ENCODE assay signal across 1 cellular context in the genomic region with DNA sequence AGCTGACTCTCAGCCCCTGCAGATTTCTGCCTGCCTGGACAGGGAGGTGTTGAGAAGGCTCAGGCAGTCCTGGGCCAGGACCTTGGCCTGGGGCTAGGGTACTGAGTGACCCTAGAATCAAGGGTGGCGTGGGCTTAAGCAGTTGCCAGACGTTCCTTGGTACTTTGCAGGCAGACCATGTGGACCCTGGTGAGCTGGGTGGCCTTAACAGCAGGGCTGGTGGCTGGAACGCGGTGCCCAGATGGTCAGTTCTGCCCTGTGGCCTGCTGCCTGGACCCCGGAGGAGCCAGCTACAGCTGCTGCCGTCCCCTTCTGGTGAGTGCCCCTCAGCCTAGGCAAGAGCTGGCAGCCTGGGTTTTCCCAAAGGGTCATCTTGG.
TF ChIP-seq lines count a peak whose summit lies in the region.

No MANE protein-coding gene starts in this region.

TF ChIP-seq in H1, 55 proteins besides CTCF, POLR2A, EP300 and RAD21:
- TF ChIP-seq KDM4A (IDR thresholded peaks at IDR 0.05; ENCODE audit: low read depth, low read length, severe bottlenecking) (no peak), SRF (IDR thresholded peaks at IDR 0.05; ENCODE audit: low read depth, low read length) (no peak), CHD1 (IDR thresholded peaks at IDR 0.05; ENCODE audit: low read depth, low read length) (no peak), ZNF274 (IDR thresholded peaks at IDR 0.05; ENCODE audit: borderline replicate concordance, extremely low read depth, low read length) (no peak), POLR2AphosphoS5 (IDR thresholded peaks at IDR 0.05; ENCODE audit: low read depth, low read length) (no peak), HDAC6 (IDR thresholded peaks at IDR 0.05; ENCODE audit: low read depth, low read length) (no peak), EGR1 (IDR thresholded peaks at IDR 0.05; ENCODE audit: borderline replicate concordance, low read depth, low read length) (no peak), KDM5A (IDR thresholded peaks at IDR 0.05; ENCODE audit: low read length) (no peak), EZH2 (IDR thresholded peaks at IDR 0.05; ENCODE audit: low read depth, low read length, severe bottlenecking) (no peak), GTF2F1 (IDR thresholded peaks at IDR 0.05; ENCODE audit: borderline replicate concordance, low read depth, low read length) (no peak), CHD2 (IDR thresholded peaks at IDR 0.05; ENCODE audit: low read length) (no peak), CEBPB (IDR thresholded peaks at IDR 0.05; ENCODE audit: low read depth, low read length) (no peak), BCL11A (IDR thresholded peaks at IDR 0.05; ENCODE audit: low read depth in 2 of 2, low read length in 2 of 2) (no peak), FOSL1 (IDR thresholded peaks at IDR 0.05; ENCODE audit: insufficient read depth, low read depth, low read length) (no peak)
- TF ChIP-seq, protein P1, sequence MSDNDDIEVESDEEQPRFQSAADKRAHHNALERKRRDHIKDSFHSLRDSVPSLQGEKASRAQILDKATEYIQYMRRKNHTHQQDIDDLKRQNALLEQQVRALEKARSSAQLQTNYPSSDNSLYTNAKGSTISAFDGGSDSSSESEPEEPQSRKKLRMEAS (IDR thresholded peaks at IDR 0.05): no peak
